8 cellular contexts compared by ENCODE assay signal in the genomic region with DNA sequence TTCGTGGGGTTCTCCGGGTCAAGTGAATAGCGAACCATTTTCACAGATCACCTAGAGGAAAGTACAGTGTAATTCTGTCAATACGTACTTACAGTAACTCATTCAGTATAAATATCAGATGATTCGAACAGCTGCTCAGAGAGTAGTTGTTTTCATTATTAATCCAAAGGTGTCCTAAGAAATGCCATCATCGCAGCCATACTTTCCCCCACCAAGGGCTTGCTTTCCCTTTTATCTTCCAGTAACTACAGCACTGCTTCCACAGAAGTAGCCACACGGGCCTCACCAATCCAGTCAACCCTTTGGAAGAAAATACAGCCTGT. TPM values are rescaled to one million over a fixed set of nuclear protein-coding genes. Genes with fewer than 3 reads are reported as not detected.
DNase-seq lines count a peak whose midpoint lies in the region; ATAC-seq and TF ChIP-seq lines count a peak whose summit lies in the region.

No MANE protein-coding gene starts in this region.

- H3K4me3 Mint-ChIP-seq in CD4-positive, alpha-beta T cell, result peak overlapping the region; percentile 97

- H3K27ac Mint-ChIP-seq in CD4-positive, alpha-beta T cell, result peak overlapping the region; percentile 93

- H3K36me3 ChIP-seq in NT2/D1 (ENCODE audit: insufficient read depth, insufficient read length, low read length) (peaks cover 46% of the 10 kb centered on the region), endocrine pancreas (ENCODE audit: control insufficient read depth, insufficient read depth, low read length) (no peaks in the 10 kb centered on the region), neuronal stem cell (replicated peaks in 1 of 2; ENCODE audit: control insufficient read depth in 2 of 2, insufficient read depth in 2 of 2, low read length in 2 of 2) (peaks cover 15 to 43% of the 10 kb centered on the region in 2 donors)

- H3K79me1 ChIP-seq in neuronal stem cell (ENCODE audit: low read depth, low read length), result no peaks in the 10 kb centered on the region

- CTCF ChIA-PET in CD4-positive, alpha-beta T cell (lab: Charles Lee), result no interaction called here

- H2BK12ac ChIP-seq in neuronal stem cell (ENCODE audit: low read length), result no peak overlapping the region

- H3K4ac ChIP-seq in neuronal stem cell (ENCODE audit: low read length), result no peak overlapping the region

- no peak for DNase-seq in CD4-positive, alpha-beta T cell
- DNase-seq in NT2/D1 (ENCODE audit: low read depth, low spot score) (no peak), neuronal stem cell (ENCODE audit: low spot score) (no peak), NCI-H1105 (lab: John Stamatoyannopoulos, UW) (no peak)
- no peak for DNase-seq in stimulated activated CD4-positive, alpha-beta T cell treated with anti-CD3 and anti-CD28 coated beads, Interleukin-1b, Interleukin-23, amount 100 ng/mL, for 48 hours

- peak overlapping the region; percentile 66 for H3K4me2 ChIP-seq in neuronal stem cell (ENCODE audit: insufficient read depth, low read length, poor library complexity, severe bottlenecking)

- WGBS in neuronal stem cell (ENCODE audit: extremely low coverage in 2 of 2, insufficient read length in 2 of 2, insufficient replicate concordance in 1 of 2), 2 donors, result no CpG with 5 or more reads among the region's 7 CpGs

- H2AK5ac ChIP-seq in neuronal stem cell (ENCODE audit: low read depth, low read length), result peak overlapping the region; percentile 78

- peak overlapping the region; percentile 97 for H3K9ac ChIP-seq in NT2/D1 (ENCODE audit: insufficient read length, low read depth)
- H3K9ac ChIP-seq in endocrine pancreas (ENCODE audit: control insufficient read depth, insufficient read depth, low read length), result peak overlapping the region; percentile 95
- peak overlapping the region; percentile 94 for H3K9ac ChIP-seq in neuronal stem cell (ENCODE audit: low read depth, low read length, poor library complexity)

- no peak overlapping the region for H3K14ac ChIP-seq in neuronal stem cell (ENCODE audit: low read length)

- no peaks in the 10 kb centered on the region for H3K27me3 Mint-ChIP-seq in CD4-positive, alpha-beta T cell

- POLR2A ChIA-PET in CD4-positive, alpha-beta T cell (lab: Charles Lee), result no interaction called here

- no peak overlapping the region for H2AFZ ChIP-seq in neuronal stem cell (ENCODE audit: low read length)

- peak overlapping the region; percentile 51 for H3K23ac ChIP-seq in neuronal stem cell (ENCODE audit: low read depth, low read length, poor library complexity)

- H3K9me3 ChIP-seq in CD4-positive, alpha-beta T cell (ENCODE audit: control insufficient read depth, low read length), result no peaks in the 10 kb centered on the region
- no peaks in the 10 kb centered on the region for H3K9me3 ChIP-seq in NT2/D1 (ENCODE audit: insufficient read depth, low read length)
- no peaks in the 10 kb centered on the region for H3K9me3 ChIP-seq in endocrine pancreas (ENCODE audit: control insufficient read depth, low read length)
- no peaks in the 10 kb centered on the region for H3K9me3 ChIP-seq in neuronal stem cell (replicated peaks in 1 of 2; ENCODE audit: control insufficient read depth in 2 of 2, insufficient read depth in 1 of 2, low read depth in 1 of 2, low read length in 2 of 2)

- H3K36me3 Mint-ChIP-seq in CD4-positive, alpha-beta T cell (ENCODE audit: low read depth), result peaks cover 59% of the 10 kb centered on the region

- H4K91ac ChIP-seq in neuronal stem cell (ENCODE audit: low read depth, low read length, poor library complexity), result no peak overlapping the region

- no peak overlapping the region for H2BK5ac ChIP-seq in neuronal stem cell (ENCODE audit: low read length)

- H2BK15ac ChIP-seq in neuronal stem cell (ENCODE audit: low read length), result no peak overlapping the region

- H3K4me1 ChIP-seq in NT2/D1 (ENCODE audit: insufficient read depth, insufficient read length) (no peaks in the 10 kb centered on the region), endocrine pancreas (ENCODE audit: control insufficient read depth, insufficient read depth, low read length) (peaks cover 6% of the 10 kb centered on the region), neuronal stem cell (ENCODE audit: control insufficient read depth in 2 of 2, insufficient read depth in 1 of 2, low read depth in 1 of 2, low read length in 2 of 2) (peaks cover 8 to 27% of the 10 kb centered on the region in 2 donors)

- no peak for TF ChIP-seq CTCF in CD4-positive, alpha-beta T cell (IDR thresholded peaks at IDR 0.05)

- no peak overlapping the region for H3K18ac ChIP-seq in neuronal stem cell (ENCODE audit: low read length)

- H2BK120ac ChIP-seq in neuronal stem cell (ENCODE audit: low read depth, low read length), result no peak overlapping the region

- no peaks in the 10 kb centered on the region for H3K27me3 ChIP-seq in CD4-positive, alpha-beta T cell (ENCODE audit: control insufficient read depth, insufficient read depth, low read length)
- H3K27me3 ChIP-seq in NT2/D1 (ENCODE audit: insufficient read depth, insufficient read length), result no peaks in the 10 kb centered on the region
- H3K27me3 ChIP-seq in endocrine pancreas (ENCODE audit: control insufficient read depth, insufficient read depth, low read length), result no peaks in the 10 kb centered on the region
- peaks cover 0 to 23% (median 0%) of the 10 kb centered on the region in 3 experiments for H3K27me3 ChIP-seq in neuronal stem cell (ENCODE audit: control insufficient read depth in 3 of 3, insufficient read depth in 3 of 3, low read depth in 1 of 3, low read length in 3 of 3)

- ATAC-seq in CD4-positive, alpha-beta T cell (ENCODE audit: poor library complexity), result no peak
- no peak for ATAC-seq in GM19455 (IDR thresholded peaks at IDR 0.05; ENCODE audit: unreplicated experiment)
- ATAC-seq in esophagus mucosa, result no peak

- H3K9me3 Mint-ChIP-seq in CD4-positive, alpha-beta T cell, result no peaks in the 10 kb centered on the region

- H3K4me3 ChIP-seq in NT2/D1 (ENCODE audit: insufficient read length, low read depth) (peak overlapping the region; percentile 97), endocrine pancreas (ENCODE audit: control insufficient read depth, insufficient read depth, low read length) (peak overlapping the region; percentile 92), neuronal stem cell (ENCODE audit: low read length in 2 of 2) (peak overlapping the region; percentile 86 to 87)

- H4K8ac ChIP-seq in neuronal stem cell (ENCODE audit: low read depth, low read length), result no peak overlapping the region

- intact Hi-C loops in CD4-positive, alpha-beta T cell (cut with DNase I, micrococcal nuclease), result loop anchor here in 1 of 2 experiments (5.0 to 10.0 kb wide), 3 partner anchors 796 to 1383 kb away; partner anchors contain the start of genes CXXC1, ME2 and SKA1

- H3K27ac ChIP-seq in CD4-positive, alpha-beta T cell (ENCODE audit: low read depth, low read length), result peak overlapping the region; percentile 80
- H3K27ac ChIP-seq in neuronal stem cell (replicated peaks; ENCODE audit: low read length), result peak overlapping the region; percentile 80

- peaks cover 57% of the 10 kb centered on the region for H3K4me1 Mint-ChIP-seq in CD4-positive, alpha-beta T cell (ENCODE audit: low read depth)

RNA-seq across cellular contexts. Expression of gene RPL17, which starts 0.8 kb away (rescaled TPM):
- 1,000 to 10,000 TPM; 3,011 to 3,031 TPM for total RNA-seq in CD4-positive, alpha-beta T cell
- 5,551 TPM for polyA plus RNA-seq in neuronal stem cell (2013, experiment 1 of 2)
- 5,737 TPM for polyA plus RNA-seq in neuronal stem cell (2013, experiment 2 of 2)
- total RNA-seq in esophagus mucosa, result 1,480 TPM

RNA-seq across cellular contexts. Expression of gene C18orf32, which starts 4.5 kb away (rescaled TPM):
- total RNA-seq in CD4-positive, alpha-beta T cell, result 10 to 100 TPM; 38.2 to 40.1 TPM
- 77.9 TPM for polyA plus RNA-seq in neuronal stem cell (2013, experiment 1 of 2)
- 78.9 TPM for polyA plus RNA-seq in neuronal stem cell (2013, experiment 2 of 2)
- 25.5 TPM for total RNA-seq in esophagus mucosa

RNA-seq across cellular contexts. Expression of gene DYM, which starts 31.1 kb away (rescaled TPM):
- 10 to 100 TPM; 45.3 to 48.2 TPM for total RNA-seq in CD4-positive, alpha-beta T cell
- polyA plus RNA-seq in neuronal stem cell (2013, experiment 1 of 2), result 46.2 TPM
- polyA plus RNA-seq in neuronal stem cell (2013, experiment 2 of 2), result 49.2 TPM
- 39.4 TPM for total RNA-seq in esophagus mucosa
